ENCODE assay signal across 15 cellular contexts in genomic region chr11:118006153-118006534, GRCh38. TPM values are rescaled to one million over a fixed set of nuclear protein-coding genes. Genes with fewer than 3 reads are reported as not detected.
DNase-seq lines count a peak whose midpoint lies in the region; ATAC-seq and TF ChIP-seq lines count a peak whose summit lies in the region.
"Had no signal": no experiment of that assay in that cellular context is flagged by ENCODE, and none has a peak within 500 bp of the region (broad histone marks: within the 10 kb centered on the region; RNA-seq: fewer than 3 reads in every experiment).

No MANE protein-coding gene starts in this region.

- no peak for ATAC-seq in activated CD8-positive, alpha-beta memory T cell treated with anti-CD3 and anti-CD28 coated beads, Interleukin-2, amount 10 ng/mL, durations not matched to agents 7 days and 5 days
- ATAC-seq: A549, Right ventricle myocardium inferior had no signal

- peaks cover 31% of the 10 kb centered on the region for H3K36me3 Mint-ChIP-seq in activated CD8-positive, alpha-beta memory T cell treated with anti-CD3 and anti-CD28 coated beads, Interleukin-2, amount 10 ng/mL, durations not matched to agents 7 days and 5 days
- peaks cover 35% of the 10 kb centered on the region for H3K36me3 Mint-ChIP-seq in activated T-helper 2 cell treated with anti-CD3 and anti-CD28 coated beads, Interferon-gamma antibody, Interleukin-2, Interleukin-4, amounts not matched to agents 10 μg/mL and 5 μg/mL and 100 μg/mL, durations not matched to agents 14 hours and 24 hours and 36 hours (ENCODE audit: low read depth)
- no peaks in the 10 kb centered on the region for H3K36me3 Mint-ChIP-seq in osteocyte (ENCODE audit: unreplicated experiment)

- peaks cover 100% of the 10 kb centered on the region for H3K4me1 Mint-ChIP-seq in activated CD8-positive, alpha-beta memory T cell treated with anti-CD3 and anti-CD28 coated beads, Interleukin-2, amount 10 ng/mL, durations not matched to agents 7 days and 5 days
- peaks cover 83% of the 10 kb centered on the region for H3K4me1 Mint-ChIP-seq in activated T-helper 2 cell treated with anti-CD3 and anti-CD28 coated beads, Interferon-gamma antibody, Interleukin-2, Interleukin-4, amounts not matched to agents 10 μg/mL and 5 μg/mL and 100 μg/mL, durations not matched to agents 14 hours and 24 hours and 36 hours (ENCODE audit: low read depth)
- H3K4me1 Mint-ChIP-seq in osteocyte (ENCODE audit: unreplicated experiment), result no peaks in the 10 kb centered on the region

- no peaks in the 10 kb centered on the region for H3K27me3 ChIP-seq in H7 (ENCODE audit: control insufficient read depth, insufficient read depth, low read length)

- no peaks in the 10 kb centered on the region for H3K36me3 ChIP-seq in H7 (replicated peaks; ENCODE audit: control insufficient read depth, insufficient read depth, low read length)

- no peak for TF ChIP-seq CTCF in osteocyte (IDR thresholded peaks at IDR 0.05)

- CTCF ChIA-PET in activated CD8-positive, alpha-beta memory T cell treated with anti-CD3 and anti-CD28 coated beads, Interleukin-2, amount 10 ng/mL, durations not matched to agents 7 days and 5 days (lab: Charles Lee), result interaction anchor here (1.2 to 39.2 kb wide), 6 partner anchors 9 to 199 kb away, joined by 3 to 459 read pairs (median 17); no protein-coding TSS in a partner anchor

- H3K4me3 ChIP-seq in H7 (ENCODE audit: insufficient read depth, low read depth, low read length), result no peak overlapping the region
- H3K4me3 ChIP-seq: A549 had no signal

- intact Hi-C loops in activated T-helper 2 cell treated with anti-CD3 and anti-CD28 coated beads, Interferon-gamma antibody, Interleukin-2, Interleukin-4, amounts not matched to agents 10 μg/mL and 5 μg/mL and 100 μg/mL, durations not matched to agents 14 hours and 24 hours and 36 hours (cut with micrococcal nuclease), result no loop called here

- H3K4me3 Mint-ChIP-seq in activated CD8-positive, alpha-beta memory T cell treated with anti-CD3 and anti-CD28 coated beads, Interleukin-2, amount 10 ng/mL, durations not matched to agents 7 days and 5 days, result no peak overlapping the region
- H3K4me3 Mint-ChIP-seq in activated T-helper 2 cell treated with anti-CD3 and anti-CD28 coated beads, Interferon-gamma antibody, Interleukin-2, Interleukin-4, amounts not matched to agents 10 μg/mL and 5 μg/mL and 100 μg/mL, durations not matched to agents 14 hours and 24 hours and 36 hours (ENCODE audit: low read depth), result peak overlapping the region; percentile 14
- no peak overlapping the region for H3K4me3 Mint-ChIP-seq in osteocyte (ENCODE audit: unreplicated experiment)
- H3K4me3 Mint-ChIP-seq: nephron had no signal

- peaks cover 6% of the 10 kb centered on the region for H3K9me3 Mint-ChIP-seq in activated CD8-positive, alpha-beta memory T cell treated with anti-CD3 and anti-CD28 coated beads, Interleukin-2, amount 10 ng/mL, durations not matched to agents 7 days and 5 days (ENCODE audit: low read depth)
- H3K9me3 Mint-ChIP-seq in activated T-helper 2 cell treated with anti-CD3 and anti-CD28 coated beads, Interferon-gamma antibody, Interleukin-2, Interleukin-4, amounts not matched to agents 10 μg/mL and 5 μg/mL and 100 μg/mL, durations not matched to agents 14 hours and 24 hours and 36 hours, result peaks cover 10% of the 10 kb centered on the region
- peaks cover 3% of the 10 kb centered on the region for H3K9me3 Mint-ChIP-seq in osteocyte (ENCODE audit: unreplicated experiment)
- H3K9me3 Mint-ChIP-seq: nephron had no signal

- H3K27me3 Mint-ChIP-seq in activated CD8-positive, alpha-beta memory T cell treated with anti-CD3 and anti-CD28 coated beads, Interleukin-2, amount 10 ng/mL, durations not matched to agents 7 days and 5 days, result no peaks in the 10 kb centered on the region
- H3K27me3 Mint-ChIP-seq in activated T-helper 2 cell treated with anti-CD3 and anti-CD28 coated beads, Interferon-gamma antibody, Interleukin-2, Interleukin-4, amounts not matched to agents 10 μg/mL and 5 μg/mL and 100 μg/mL, durations not matched to agents 14 hours and 24 hours and 36 hours (ENCODE audit: low read depth), result no peaks in the 10 kb centered on the region
- H3K27me3 Mint-ChIP-seq in osteocyte (ENCODE audit: unreplicated experiment), result peaks cover 5% of the 10 kb centered on the region

- H3K27ac Mint-ChIP-seq in activated CD8-positive, alpha-beta memory T cell treated with anti-CD3 and anti-CD28 coated beads, Interleukin-2, amount 10 ng/mL, durations not matched to agents 7 days and 5 days, result peak overlapping the region; percentile 98
- peak overlapping the region; percentile 99 for H3K27ac Mint-ChIP-seq in activated T-helper 2 cell treated with anti-CD3 and anti-CD28 coated beads, Interferon-gamma antibody, Interleukin-2, Interleukin-4, amounts not matched to agents 10 μg/mL and 5 μg/mL and 100 μg/mL, durations not matched to agents 14 hours and 24 hours and 36 hours
- no peak overlapping the region for H3K27ac Mint-ChIP-seq in osteocyte (ENCODE audit: unreplicated experiment)

- no peak for DNase-seq in activated CD8-positive, alpha-beta memory T cell treated with anti-CD3 and anti-CD28 coated beads, Interleukin-2, amount 10 ng/mL, durations not matched to agents 7 days and 5 days
- no peak for DNase-seq in activated CD8-positive, alpha-beta memory T cell treated with anti-CD3 and anti-CD28 coated beads for 24 hours
- DNase-seq in H7 (peak; percentile 4), osteocyte (ENCODE audit: extremely low spot score, unreplicated experiment) (peak; percentile 42), AML-193 (lab: John Stamatoyannopoulos, UW) (no peak), HuH-7 (ENCODE audit: low spot score) (no peak)
- DNase-seq in activated T-helper 2 cell treated with anti-CD3 and anti-CD28 coated beads, Interferon-gamma antibody, Interleukin-2, Interleukin-4, amounts not matched to agents 10 μg/mL and 5 μg/mL and 100 μg/mL, durations not matched to agents 14 hours and 24 hours and 36 hours (ENCODE audit: low spot score), result no peak
- DNase-seq in stimulated activated naive CD4-positive, alpha-beta T cell treated with Interleukin-2 at 50 U/mL for 16 hours (lab: John Stamatoyannopoulos, UW), result no peak
- DNase-seq: activated CD4-positive, alpha-beta T cell treated with anti-CD3 and anti-CD28 coated beads for 1 hour; COR-L47; NCI-H1436; stimulated activated CD4-positive, alpha-beta T cell treated with anti-CD3 and anti-CD28 coated beads, Interleukin-15, amount 100 ng/mL, for 24 hours had no signal

RNA-seq across cellular contexts. Expression of gene IL10RA, which starts 19.9 kb away (rescaled TPM):
- 100 to 1,000 TPM; 247 to 260 TPM for total RNA-seq in activated CD8-positive, alpha-beta memory T cell treated with anti-CD3 and anti-CD28 coated beads, Interleukin-2, amount 10 ng/mL, durations not matched to agents 7 days and 5 days
- not detected in 2 replicates for total RNA-seq in H7 (2014; rRNA removed; shearing (Covaris generic))
- 144 and 147 TPM in 2 replicates for total RNA-seq in activated T-helper 2 cell treated with anti-CD3 and anti-CD28 coated beads, Interferon-gamma antibody, Interleukin-2, Interleukin-4, amounts not matched to agents 10 μg/mL and 5 μg/mL and 100 μg/mL, durations not matched to agents 14 hours and 24 hours and 36 hours
- total RNA-seq in osteocyte, result not detected in 2 replicates

Comparison
In these comparisons a context has a peak if more than half of its experiments do, and no peak if none do; other contexts are left out.
1. DNase-seq: peak in H7 (single experiment) and osteocyte (single experiment); none in activated CD8-positive, alpha-beta memory T cell treated with anti-CD3 and anti-CD28 coated beads, Interleukin-2, amount 10 ng/mL, durations not matched to agents 7 days and 5 days (single experiment), activated CD8-positive, alpha-beta memory T cell treated with anti-CD3 and anti-CD28 coated beads for 24 hours (single experiment), activated T-helper 2 cell treated with anti-CD3 and anti-CD28 coated beads, Interferon-gamma antibody, Interleukin-2, Interleukin-4, amounts not matched to agents 10 μg/mL and 5 μg/mL and 100 μg/mL, durations not matched to agents 14 hours and 24 hours and 36 hours (single experiment), AML-193 (0 of 2), HuH-7 (single experiment) and stimulated activated naive CD4-positive, alpha-beta T cell treated with Interleukin-2 at 50 U/mL for 16 hours (single experiment).
2. RNA of gene IL10RA, which starts 19.9 kb away (total RNA-seq): 247 to 260 TPM in activated CD8-positive, alpha-beta memory T cell treated with anti-CD3 and anti-CD28 coated beads, Interleukin-2, amount 10 ng/mL, durations not matched to agents 7 days and 5 days and 144 to 147 TPM in activated T-helper 2 cell treated with anti-CD3 and anti-CD28 coated beads, Interferon-gamma antibody, Interleukin-2, Interleukin-4, amounts not matched to agents 10 μg/mL and 5 μg/mL and 100 μg/mL, durations not matched to agents 14 hours and 24 hours and 36 hours; not detected in H7 and not detected in osteocyte; every median in the first group is over 100 times any median in the second.